22 cellular contexts compared by ENCODE assay signal in genomic region chr6:39834866-39835265, GRCh38. TPM values are rescaled to one million over a fixed set of nuclear protein-coding genes. Genes with fewer than 3 reads are reported as not detected.
DNase-seq lines count a peak whose midpoint lies in the region; ATAC-seq and TF ChIP-seq lines count a peak whose summit lies in the region.
"Had no signal": no experiment of that assay in that cellular context is flagged by ENCODE, and none has a peak within 500 bp of the region (broad histone marks: within the 10 kb centered on the region; RNA-seq: fewer than 3 reads in every experiment).

No MANE protein-coding gene starts in this region.

- H3K4me1 ChIP-seq in gastroesophageal sphincter (peaks cover 13 to 99% (median 55%) of the 10 kb centered on the region in 3 donors), psoas muscle (peaks cover 39% of the 10 kb centered on the region), thoracic aorta (ENCODE audit: control insufficient read depth in 1 of 2, low read depth in 2 of 2) (peaks cover 27 to 72% of the 10 kb centered on the region in 2 donors)

- no peak for DNase-seq in caudate nucleus (lab: John Stamatoyannopoulos, UW)
- no peak for DNase-seq in psoas muscle
- no peak for DNase-seq in thoracic aorta (ENCODE audit: low spot score)
- no peak for DNase-seq in pons (ENCODE audit: low spot score)
- DNase-seq in NK-92 (lab: John Stamatoyannopoulos, UW; ENCODE audit: unreplicated experiment): no peak
- no peak for DNase-seq in NCI-H2196 treated with DMSO at 0.1 percent for 48 hours (lab: John Stamatoyannopoulos, UW; ENCODE audit: unreplicated experiment)
- DNase-seq: CD4-positive, CD25-positive, alpha-beta regulatory T cell; EL; GF-D8; MM.1S; NCI-H1048; NCI-H1436; NCI-H187 treated with DMSO at 0.1 percent for 48 hours; NCI-H2107; NCI-H226; NCI-H524; NCI-H774; SIG-M5 had no signal

- TF ChIP-seq CTCF in gastroesophageal sphincter (IDR thresholded peaks at IDR 0.05) (no peak), psoas muscle (IDR thresholded peaks at IDR 0.05) (no peak), thoracic aorta (IDR thresholded peaks at IDR 0.05) (no peak)

- H3K27me3 ChIP-seq in gastroesophageal sphincter (no peaks in the 10 kb centered on the region), psoas muscle (ENCODE audit: insufficient read depth in 3 of 3, low read length in 2 of 3) (no peaks in the 10 kb centered on the region), thoracic aorta (replicated peaks; ENCODE audit: insufficient read depth) (no peaks in the 10 kb centered on the region)

- H3K4me3 ChIP-seq in gastroesophageal sphincter (no peak overlapping the region), psoas muscle (no peak overlapping the region), thoracic aorta (no peak overlapping the region)
- H3K4me3 ChIP-seq: K562 had no signal

- H3K9me3 ChIP-seq in gastroesophageal sphincter: no peaks in the 10 kb centered on the region
- H3K9me3 ChIP-seq in psoas muscle: no peaks in the 10 kb centered on the region
- H3K9me3 ChIP-seq in thoracic aorta: no peaks in the 10 kb centered on the region

- intact Hi-C loops in psoas muscle (cut with DNase I): no loop called here

- ATAC-seq in gastroesophageal sphincter (no peak), psoas muscle (peak; percentile 77 to 90 (median 86)), thoracic aorta (ENCODE audit: insufficient number of reproducible peaks, low FRiP score, low read depth) (no peak)
- ATAC-seq: HCT116, K562, Panc1 had no signal

- H3K36me3 ChIP-seq in gastroesophageal sphincter (no peaks in the 10 kb centered on the region), psoas muscle (ENCODE audit: insufficient read depth in 1 of 2, low read depth in 1 of 2) (no peaks in the 10 kb centered on the region), thoracic aorta (no peaks in the 10 kb centered on the region)

- 77% methylated on average over 5 of the region's 5 CpGs; no CpG with 5 or more reads in 1 of the 2 donors for WGBS in gastroesophageal sphincter (ENCODE audit: low coverage in 1 of 2), 2 donors
- 42 to 85% (median 43%) methylated on average over 5 of the region's 5 CpGs for WGBS in psoas muscle, 3 donors

- H3K27ac ChIP-seq in caudate nucleus (ENCODE audit: low read depth, low read length) (peak overlapping the region; percentile 91), gastroesophageal sphincter (peak overlapping the region; percentile 6 to 99 (median 78)), psoas muscle (peak overlapping the region; percentile 54), thoracic aorta (peak overlapping the region; percentile 34 to 52)

- TF ChIP-seq EP300 in gastroesophageal sphincter (IDR thresholded peaks at IDR 0.05): no peak

- no peak for TF ChIP-seq POLR2A in gastroesophageal sphincter (IDR thresholded peaks at IDR 0.05)

RNA-seq across cellular contexts. Expression of gene DAAM2, which starts 42.7 kb away (rescaled TPM):
- 100 to 1,000 TPM; 200 to 373 (median 270) TPM for total RNA-seq in gastroesophageal sphincter
- 10 to 100 TPM; 10.7 to 67.1 (median 23.4) TPM for total RNA-seq in psoas muscle
- polyA plus RNA-seq in psoas muscle: 10 to 100 TPM in 2 of 3 donors, 1 to 10 TPM in 1; 7.0 to 43.8 (median 31.4) TPM
- total RNA-seq in thoracic aorta: 10 to 100 TPM; 61.5 to 71.5 TPM
- total RNA-seq: CD4-positive, CD25-positive, alpha-beta regulatory T cell had no signal
- polyA plus RNA-seq: CD4-positive, CD25-positive, alpha-beta regulatory T cell had no signal

Comparison
In these comparisons a context has a peak if more than half of its experiments do, and no peak if none do; other contexts are left out.
1. ATAC-seq: peak in psoas muscle (4 of 4); none in gastroesophageal sphincter (single experiment) and thoracic aorta (single experiment).
2. Peak in every context shown above with its lines, with median percentiles within 50 percentile points of each other: H3K27ac ChIP-seq.